In the genomic region with DNA sequence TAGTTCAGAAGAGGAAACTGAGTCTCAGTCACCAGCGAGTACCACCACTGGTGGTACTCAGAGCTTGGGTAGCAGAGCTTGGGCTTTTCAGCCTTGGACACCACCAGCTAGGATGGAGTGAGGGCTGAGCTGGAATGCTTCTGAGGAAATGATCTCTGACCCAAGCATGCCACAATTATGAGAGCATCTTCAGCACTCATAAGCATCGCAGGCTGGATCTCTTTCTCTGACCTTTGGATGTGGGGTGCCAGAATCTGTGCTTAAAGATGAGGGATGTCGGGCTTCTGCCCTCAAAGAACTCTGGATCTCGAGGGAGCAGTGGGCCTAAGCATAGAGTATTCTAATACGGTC, we compare ENCODE assay signal across 10 cellular contexts. TPM values are rescaled to one million over a fixed set of nuclear protein-coding genes. Genes with fewer than 3 reads are reported as not detected.
DNase-seq lines count a peak whose midpoint lies in the region; ATAC-seq and TF ChIP-seq lines count a peak whose summit lies in the region.
"Had no signal": no experiment of that assay in that cellular context is flagged by ENCODE, and none has a peak within 500 bp of the region (broad histone marks: within the 10 kb centered on the region; RNA-seq: fewer than 3 reads in every experiment).

No MANE protein-coding gene starts in this region.

- peaks cover 0 to 2% (median 2%) of the 10 kb centered on the region in 3 donors for H3K27me3 Mint-ChIP-seq in CD14-positive monocyte (ENCODE audit: low read depth in 3 of 3)
- no peaks in the 10 kb centered on the region for H3K27me3 Mint-ChIP-seq in dendritic cell treated with granulocyte-macrophage colony-stimulating factor and Interleukin-4, amounts not matched to agents 40 ng/mL and 50 ng/mL, for 4 days
- H3K27me3 Mint-ChIP-seq in nephron (ENCODE audit: low read depth): no peaks in the 10 kb centered on the region

- H3K9me3 ChIP-seq in KOPT-K1 (ENCODE audit: insufficient read depth, low read length, poor library complexity, severe bottlenecking): no peaks in the 10 kb centered on the region

- H3K27ac ChIP-seq in KOPT-K1 (ENCODE audit: low read depth, low read length, poor library complexity, severe bottlenecking): peak overlapping the region; percentile 54
- H3K27ac ChIP-seq: foreskin keratinocyte had no signal

- DNase-seq in CD14-positive monocyte (ENCODE audit: low spot score): no peak
- DNase-seq in hypothalamus (lab: John Stamatoyannopoulos, UW): no peak
- no peak for DNase-seq in NCI-H1092 (lab: John Stamatoyannopoulos, UW)
- DNase-seq: foreskin keratinocyte, NCI-H526 treated with DMSO at 0.1 percent for 48 hours had no signal

- no peak for ATAC-seq in HG02798 (IDR thresholded peaks at IDR 0.05; ENCODE audit: poor library complexity, unreplicated experiment)
- no peak for ATAC-seq in HG03521 (IDR thresholded peaks at IDR 0.05; ENCODE audit: unreplicated experiment)
- ATAC-seq: foreskin keratinocyte had no signal

- H3K4me3 Mint-ChIP-seq in CD14-positive monocyte: no peak overlapping the region
- H3K4me3 Mint-ChIP-seq in dendritic cell treated with granulocyte-macrophage colony-stimulating factor and Interleukin-4, amounts not matched to agents 40 ng/mL and 50 ng/mL, for 4 days: no peak overlapping the region
- no peak overlapping the region for H3K4me3 Mint-ChIP-seq in nephron

- TF ChIP-seq CTCF in CD14-positive monocyte (IDR thresholded peaks at IDR 0.05) (no peak), nephron (IDR thresholded peaks at IDR 0.05; ENCODE audit: unreplicated experiment in 3 of 3) (no peak)

- intact Hi-C loops in CD14-positive monocyte (cut with micrococcal nuclease): loop anchor here (5.0 to 10.0 kb wide), 3 partner anchors 35 to 63 kb away; partner anchors contain the start of gene ZNF710 (in 1 of the 2)
- intact Hi-C loops in dendritic cell treated with granulocyte-macrophage colony-stimulating factor and Interleukin-4, amounts not matched to agents 40 ng/mL and 50 ng/mL, for 4 days (cut with micrococcal nuclease): loop anchor here (5.0 kb wide), 2 partner anchors 35 kb away; partner anchors contain the start of gene ZNF710

- H3K36me3 Mint-ChIP-seq in CD14-positive monocyte: peaks cover 17 to 34% of the 10 kb centered on the region in 2 donors
- peaks cover 82% of the 10 kb centered on the region for H3K36me3 Mint-ChIP-seq in dendritic cell treated with granulocyte-macrophage colony-stimulating factor and Interleukin-4, amounts not matched to agents 40 ng/mL and 50 ng/mL, for 4 days (ENCODE audit: low read depth)
- H3K36me3 Mint-ChIP-seq in nephron (ENCODE audit: low read depth): no peaks in the 10 kb centered on the region

- H3K36me3 ChIP-seq in KOPT-K1 (ENCODE audit: insufficient read depth, low read length): no peaks in the 10 kb centered on the region

- H3K27ac Mint-ChIP-seq in CD14-positive monocyte: peak overlapping the region; percentile 93 to 99 (median 98)
- H3K27ac Mint-ChIP-seq in dendritic cell treated with granulocyte-macrophage colony-stimulating factor and Interleukin-4, amounts not matched to agents 40 ng/mL and 50 ng/mL, for 4 days: peak overlapping the region; percentile 88
- peak overlapping the region in 2 of 3 experiments; percentile 39 to 59 for H3K27ac Mint-ChIP-seq in nephron

- no peaks in the 10 kb centered on the region for H3K9me3 Mint-ChIP-seq in CD14-positive monocyte
- H3K9me3 Mint-ChIP-seq in dendritic cell treated with granulocyte-macrophage colony-stimulating factor and Interleukin-4, amounts not matched to agents 40 ng/mL and 50 ng/mL, for 4 days: no peaks in the 10 kb centered on the region
- H3K9me3 Mint-ChIP-seq in nephron: no peaks in the 10 kb centered on the region

- H3K4me1 Mint-ChIP-seq in CD14-positive monocyte (peaks cover 90% of the 10 kb centered on the region), nephron (peaks cover 69% of the 10 kb centered on the region)
- peaks cover 93% of the 10 kb centered on the region for H3K4me1 Mint-ChIP-seq in dendritic cell treated with granulocyte-macrophage colony-stimulating factor and Interleukin-4, amounts not matched to agents 40 ng/mL and 50 ng/mL, for 4 days (ENCODE audit: low read depth)

RNA-seq across cellular contexts. Expression of gene ZNF710, which starts 36.4 kb away (rescaled TPM):
- polyA plus RNA-seq in CD14-positive monocyte: 1 to 10 TPM; 3.4 to 4.8 TPM
